Comparison of ENCODE assay signal across 25 cellular contexts in the genomic region with DNA sequence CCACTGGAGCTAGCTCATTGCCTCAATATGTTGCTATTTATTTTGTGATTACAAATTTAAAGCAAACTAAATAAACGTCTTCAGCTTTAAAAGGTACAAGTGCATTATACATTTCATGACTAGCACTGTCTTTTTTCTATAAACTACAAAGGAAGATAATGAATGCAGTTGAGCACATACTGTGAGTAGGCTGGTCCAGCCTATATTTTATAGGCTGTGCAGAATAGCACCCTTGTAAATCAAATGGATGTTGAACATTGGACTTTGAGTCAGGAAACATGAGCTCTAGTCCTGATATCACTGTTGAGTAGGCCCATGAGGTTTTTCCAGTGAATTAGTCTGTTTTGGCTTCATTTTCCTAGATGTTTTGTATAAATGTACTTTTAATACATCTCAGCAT.
A peak's percentile ranks its signal among the peaks of the same experiment; 100 is the strongest.
DNase-seq lines count a peak whose midpoint lies in the region; ATAC-seq and TF ChIP-seq lines count a peak whose summit lies in the region.
"Had no signal": no experiment of that assay in that cellular context is flagged by ENCODE, and none has a peak within 500 bp of the region (broad histone marks: within the 10 kb centered on the region; RNA-seq: fewer than 3 reads in every experiment).

No MANE protein-coding gene starts in this region.

- intact Hi-C loops in right lobe of liver (cut with DNase I) = no loop called here

- DNase-seq in DMS153 treated with DMSO at 0.1 percent for 48 hours (lab: John Stamatoyannopoulos, UW; ENCODE audit: unreplicated experiment) = peak; percentile 73
- peak; percentile 81 for DNase-seq in NCI-H1436 treated with DMSO at 0.1 percent for 48 hours (lab: John Stamatoyannopoulos, UW)
- DNase-seq in NCI-H526 treated with DMSO at 0.1 percent for 48 hours (lab: John Stamatoyannopoulos, UW) = peak; percentile 16
- no peak for DNase-seq in right lobe of liver
- no peak for DNase-seq in NCI-H774 (lab: John Stamatoyannopoulos, UW)
- no peak for DNase-seq in pons (ENCODE audit: low spot score)
- DNase-seq: ACHN; activated CD4-positive, alpha-beta T cell treated with anti-CD3 and anti-CD28 coated beads, Interleukin-2, amount 10 ng/mL, durations not matched to agents 7 days and 5 days; activated naive CD4-positive, alpha-beta T cell; activated T-cell treated with anti-CD3 and anti-CD28 coated beads, Interleukin-2, amount 50 U/mL, for 4 hours; cerebellar nuclear complex; COR-L47; H9; Karpas-422; mammary epithelial cell; NCI-H187; NCI-H510A; psoas muscle; SHP77; stimulated activated naive CD4-positive, alpha-beta T cell treated with Interleukin-2 at 50 U/mL for 16 hours; T1000 had no signal

- no peak overlapping the region for H3K27ac ChIP-seq in right lobe of liver
- H3K27ac ChIP-seq: psoas muscle had no signal

- no peak overlapping the region for H3K4me3 ChIP-seq in right lobe of liver
- H3K4me3 ChIP-seq: psoas muscle had no signal

- no peaks in the 10 kb centered on the region for H3K9me3 ChIP-seq in right lobe of liver
- H3K9me3 ChIP-seq: psoas muscle had no signal

- H3K4me1 ChIP-seq in right lobe of liver = peaks cover 0 to 16% (median 10%) of the 10 kb centered on the region in 4 donors

- no peaks in the 10 kb centered on the region for H3K36me3 ChIP-seq in right lobe of liver

- no peak for TF ChIP-seq CTCF in right lobe of liver (IDR thresholded peaks at IDR 0.05)

- ATAC-seq in right lobe of liver = peak; percentile 27 to 68 (median 48)
- no peak for ATAC-seq in GM21447 (IDR thresholded peaks at IDR 0.05; ENCODE audit: unreplicated experiment)
- no peak for ATAC-seq in HG03354 (IDR thresholded peaks at IDR 0.05; ENCODE audit: poor library complexity, severe bottlenecking, unreplicated experiment)
- ATAC-seq: activated T-cell treated with anti-CD3 and anti-CD28 coated beads, Interleukin-2, amount 50 U/mL, for 4 hours; Panc1; psoas muscle; WTC11 had no signal

- no peak for TF ChIP-seq POLR2A in right lobe of liver (IDR thresholded peaks at IDR 0.05)

- WGBS in right lobe of liver (ENCODE audit: insufficient coverage, low coverage, low lambda C conversion rate, missing lambda C conversion rate) = 18% methylated on average over 1 of the region's 1 CpG

- H3K27me3 ChIP-seq in right lobe of liver = no peaks in the 10 kb centered on the region

Comparison
In these comparisons a context has a peak if more than half of its experiments do, and no peak if none do; other contexts are left out.
1. DNase-seq: peak in DMS153 treated with DMSO at 0.1 percent for 48 hours (single experiment), NCI-H1436 treated with DMSO at 0.1 percent for 48 hours (single experiment) and NCI-H526 treated with DMSO at 0.1 percent for 48 hours (single experiment); none in right lobe of liver (0 of 3), NCI-H774 (single experiment) and pons (single experiment).
2. ATAC-seq: peak in right lobe of liver (4 of 4); none in GM21447 (single experiment) and HG03354 (single experiment).